20 cellular contexts compared by ENCODE assay signal in the genomic region with DNA sequence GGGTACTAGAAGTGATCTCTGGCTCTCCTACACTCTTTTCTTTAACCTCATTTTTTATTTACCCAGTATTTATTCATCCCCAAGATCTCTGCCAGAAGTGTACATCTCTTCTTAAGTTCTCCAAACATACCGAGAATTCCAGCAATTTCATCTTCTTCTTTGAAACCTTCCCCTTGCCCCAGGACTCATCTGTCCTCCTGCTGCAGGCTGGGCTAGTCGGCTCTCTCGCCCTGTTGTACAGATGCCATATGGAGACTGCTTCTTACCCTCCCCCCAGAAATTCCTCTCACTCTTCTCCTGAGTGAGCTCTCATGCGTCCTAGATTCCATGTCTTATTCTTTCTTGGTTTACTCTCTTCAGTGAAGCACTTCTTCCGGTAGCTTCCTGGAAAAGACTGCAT. TPM values are rescaled to one million over a fixed set of nuclear protein-coding genes. Genes with fewer than 3 reads are reported as not detected.
DNase-seq lines count a peak whose midpoint lies in the region; ATAC-seq and TF ChIP-seq lines count a peak whose summit lies in the region.
"Had no signal": no experiment of that assay in that cellular context is flagged by ENCODE, and none has a peak within 500 bp of the region (broad histone marks: within the 10 kb centered on the region; RNA-seq: fewer than 3 reads in every experiment).

No MANE protein-coding gene starts in this region.

- TF ChIP-seq CTCF in WERI-Rb-1 (IDR thresholded peaks at IDR 0.05; ENCODE audit: low read depth, low read length) (no peak), upper lobe of right lung (IDR thresholded peaks at IDR 0.05) (no peak), GM13976 (IDR thresholded peaks at IDR 0.05; ENCODE audit: borderline replicate concordance, control extremely low read depth, extremely low read depth, insufficient read depth, missing control alignments) (no peak), GM13977 (IDR thresholded peaks at IDR 0.05; ENCODE audit: extremely low read depth, insufficient read depth, missing control alignments) (no peak)

- H3K36me3 ChIP-seq in WERI-Rb-1: no peaks in the 10 kb centered on the region
- H3K36me3 ChIP-seq in upper lobe of right lung: no peaks in the 10 kb centered on the region
- H3K36me3 ChIP-seq: BE2C, SJSA1 had no signal

- intact Hi-C loops in upper lobe of right lung (cut with DNase I): no loop called here

- H3K9me3 ChIP-seq in WERI-Rb-1 (ENCODE audit: severe bottlenecking) (no peaks in the 10 kb centered on the region), upper lobe of right lung (no peaks in the 10 kb centered on the region)
- H3K9me3 ChIP-seq: BE2C, SJSA1 had no signal

- DNase-seq in NCI-H82 (lab: John Stamatoyannopoulos, UW) (peak; percentile 37), NCI-H82 treated with DMSO at 0.1 percent for 48 hours (lab: John Stamatoyannopoulos, UW; ENCODE audit: unreplicated experiment) (no peak), WERI-Rb-1 (peak; percentile 42), iris pigment epithelial cell (ENCODE audit: low read depth) (peak; percentile 31), upper lobe of right lung (no peak), SW 1271 (lab: John Stamatoyannopoulos, UW) (no peak), GM13976 (ENCODE audit: low spot score) (no peak), GM13977 (ENCODE audit: low spot score) (no peak)
- DNase-seq: BE2C; CD4-positive, alpha-beta T cell; DMS53; HCEC 1CT; Kasumi-1; MM.1S; NCI-H1105; NCI-H1694; NCI-H510A; NCI-H774 had no signal

- in situ Hi-C loops in GM13976 (cut with MboI; ENCODE audit: low sequenced_read_pairs, unreplicated experiment) (no loop called here), GM13977 (cut with MboI; ENCODE audit: low pct_unique_long_range_greater_than_20kb, low sequenced_read_pairs, unreplicated experiment) (no loop called here)

- H3K4me1 ChIP-seq in upper lobe of right lung: no peaks in the 10 kb centered on the region
- H3K4me1 ChIP-seq: BE2C, SJSA1 had no signal

- ATAC-seq in upper lobe of right lung: peak; percentile 31

- H3K27ac ChIP-seq in WERI-Rb-1 (no peak overlapping the region), upper lobe of right lung (no peak overlapping the region)
- H3K27ac ChIP-seq: 22Rv1, SJSA1 had no signal

- H3K27me3 ChIP-seq in WERI-Rb-1 (ENCODE audit: insufficient read depth, low read depth, severe bottlenecking) (no peaks in the 10 kb centered on the region), upper lobe of right lung (no peaks in the 10 kb centered on the region)
- H3K27me3 ChIP-seq: BE2C, SJSA1 had no signal

- H3K4me3 ChIP-seq in WERI-Rb-1 (ENCODE audit: low read depth, low read length): no peak overlapping the region
- H3K4me3 ChIP-seq in upper lobe of right lung: no peak overlapping the region
- H3K4me3 ChIP-seq: SJSA1 had no signal

RNA-seq across cellular contexts. Expression of gene PNRC1, which starts 21.9 kb away (rescaled TPM):
- 183 TPM for total RNA-seq in upper lobe of right lung

RNA-seq across cellular contexts. Expression of gene SRSF12, which starts 59.2 kb away (rescaled TPM):
- not detected for total RNA-seq in upper lobe of right lung
- total RNA-seq: CD4-positive, alpha-beta T cell had no signal

Comparison
In these comparisons a context has a peak if more than half of its experiments do, and no peak if none do; other contexts are left out.
1. DNase-seq: peak in NCI-H82 (single experiment), WERI-Rb-1 (single experiment) and iris pigment epithelial cell (single experiment); none in NCI-H82 treated with DMSO at 0.1 percent for 48 hours (single experiment), upper lobe of right lung (single experiment), SW 1271 (0 of 2), GM13976 (single experiment) and GM13977 (single experiment).